Comparison of ENCODE assay signal across 31 cellular contexts in the genomic region with DNA sequence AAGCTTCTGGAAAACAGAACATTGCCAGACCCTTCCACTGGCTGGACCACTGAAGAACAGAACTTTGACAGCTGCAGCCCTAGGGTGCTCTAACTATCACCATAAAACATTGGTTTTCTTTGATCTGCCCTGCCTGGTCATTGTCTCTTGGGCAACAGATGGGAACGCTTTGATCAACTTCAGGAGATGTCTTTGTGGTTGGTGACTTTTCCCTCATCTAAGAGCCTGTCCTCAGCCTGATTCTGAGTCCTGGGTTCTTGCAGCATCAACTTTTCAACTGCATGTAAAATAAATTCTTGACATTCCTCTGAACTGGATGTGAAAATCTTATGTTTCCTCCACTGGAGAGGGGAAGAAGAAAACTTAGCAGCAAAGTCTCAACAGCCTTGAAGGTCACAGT.
"Had no signal": no experiment of that assay in that cellular context is flagged by ENCODE, and none has a peak within 500 bp of the region (broad histone marks: within the 10 kb centered on the region; RNA-seq: fewer than 3 reads in every experiment).

No MANE protein-coding gene starts in this region.

- FAIRE-seq: bronchial epithelial cell had no signal

- H3K4me3 ChIP-seq: Peyer's patch had no signal

- H3K36me3 ChIP-seq: Peyer's patch, WERI-Rb-1 had no signal

- H3K27ac ChIP-seq: Peyer's patch had no signal

- ATAC-seq: activated CD8-positive, alpha-beta memory T cell treated with anti-CD3 and anti-CD28 coated beads, Interleukin-2, amount 10 ng/mL, durations not matched to agents 7 days and 5 days; activated naive CD8-positive, alpha-beta T cell treated with anti-CD3 and anti-CD28 coated beads, Interleukin-2, amount 50 U/mL, for 24 hours; PC-3 had no signal

- H3K9me3 ChIP-seq: Peyer's patch had no signal

- DNase-seq: activated CD4-positive, alpha-beta memory T cell treated with anti-CD3 and anti-CD28 coated beads, Interleukin-2, amount 10 ng/mL, durations not matched to agents 7 days and 5 days; activated CD4-positive, alpha-beta T cell treated with anti-CD3 and anti-CD28 coated beads for 1 hour; activated CD4-positive, alpha-beta T cell treated with anti-CD3 and anti-CD28 coated beads for 48 hours; activated CD4-positive, CD25-positive, alpha-beta regulatory T cell; activated CD8-positive, alpha-beta memory T cell treated with anti-CD3 and anti-CD28 coated beads for 24 hours; activated CD8-positive, alpha-beta memory T cell treated with anti-CD3 and anti-CD28 coated beads, Interleukin-2, amount 10 ng/mL, durations not matched to agents 7 days and 5 days; activated CD8-positive, alpha-beta memory T cell treated with anti-CD3 and anti-CD28 coated beads, Interleukin-2, amount 50 U/mL, for 48 hours; activated effector memory CD4-positive, alpha-beta T cell treated with Interleukin-2 at 50 U/mL for 16 hours; activated naive CD4-positive, alpha-beta T cell treated with anti-CD3 and anti-CD28 coated beads, Interleukin-2, amount 10 ng/mL, durations not matched to agents 7 days and 5 days; activated naive CD8-positive, alpha-beta T cell treated with anti-CD3 and anti-CD28 coated beads, Interleukin-2, amount 50 U/mL, for 24 hours; activated T-cell treated with anti-CD3 and anti-CD28 coated beads, Interleukin-2, amount 50 U/mL, for 48 hours; anterior cingulate cortex; caudate nucleus; cerebellar nuclear complex; NCI-H1105; NCI-H1417 treated with DMSO at 0.1 percent for 48 hours; NCI-H187 treated with DMSO at 0.1 percent for 48 hours; NCI-H2081; NCI-H2171 treated with DMSO at 0.1 percent for 48 hours; NCI-H2227 treated with DMSO at 0.1 percent for 48 hours; NCI-H446; NCI-H510A treated with DMSO at 0.1 percent for 48 hours; NCI-H526 treated with DMSO at 0.1 percent for 48 hours; NK-92 treated with Interleukin-12 subunit alpha and Interleukin-12 subunit beta, amount 100 ng/mL, for 24 hours; PC-3; Peyer's patch; Right ventricle myocardium superior; SW 1271; T1000; WERI-Rb-1 had no signal

- H3K27me3 ChIP-seq: Peyer's patch had no signal
